Comparison of ENCODE assay signal across 1 cellular context in genomic region chr4:73815145-73815544, GRCh38.
A peak's percentile ranks its signal among the peaks of the same experiment; 100 is the strongest.
TF ChIP-seq lines count a peak whose summit lies in the region.

No MANE protein-coding gene starts in this region.

TF ChIP-seq in K562, 482 proteins besides CTCF, POLR2A, EP300 and RAD21:
- TF ChIP-seq C11orf30 (IDR thresholded peaks at IDR 0.05; ENCODE audit: low read depth) (peak; percentile 19; the same call in 1 of the 2 replicates), MAFF (IDR thresholded peaks at IDR 0.05; ENCODE audit: low read length) (peak; percentile 9; the same call in 1 of the 2 replicates), ZNF707 (CRISPR knock-in tag; conservative IDR thresholded peaks at IDR 0.05) (no peak), ZNF316 (IDR thresholded peaks at IDR 0.05) (peak; percentile 41)
TF ChIP-seq in K562: peak in this region for 3.
